Comparison of ENCODE assay signal across 19 cellular contexts in the genomic region with DNA sequence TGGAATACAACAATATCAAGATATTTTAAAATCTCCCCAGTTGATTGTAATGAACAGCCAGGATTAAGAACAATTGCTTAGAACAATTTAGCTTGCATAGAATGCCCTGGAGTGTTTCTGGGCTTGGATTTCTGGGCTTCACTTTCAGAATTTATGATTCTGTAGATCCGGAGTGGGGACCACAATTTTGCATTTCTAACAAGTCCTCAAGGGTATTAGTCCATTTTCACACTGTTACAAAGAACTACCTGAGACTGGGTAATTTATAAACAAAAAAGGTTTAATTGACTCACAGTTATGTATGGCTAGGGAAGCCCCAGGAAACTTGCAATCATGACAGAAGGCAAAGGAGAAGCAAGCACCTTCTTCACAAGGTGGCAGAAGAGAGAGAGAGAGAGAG. TPM values are rescaled to one million over a fixed set of nuclear protein-coding genes. Genes with fewer than 3 reads are reported as not detected.
"Had no signal": no experiment of that assay in that cellular context is flagged by ENCODE, and none has a peak within 500 bp of the region (broad histone marks: within the 10 kb centered on the region; RNA-seq: fewer than 3 reads in every experiment).

No MANE protein-coding gene starts in this region.

- H3K4me3 Mint-ChIP-seq: activated naive CD8-positive, alpha-beta T cell treated with anti-CD3 and anti-CD28 coated beads, Interleukin-2, amount 10 ng/mL, durations not matched to agents 7 days and 5 days; activated T-helper 1 cell treated with anti-CD3 and anti-CD28 coated beads, Interleukin-12 subunit alpha, Interleukin-12 subunit beta, Interleukin-2, Interleukin-4 antibody, amounts not matched to agents 30 ng/mL and 10 ng/mL and 1 ng/mL, durations not matched to agents 14 hours and 24 hours and 36 hours; central memory CD8-positive, alpha-beta T cell; naive thymus-derived CD4-positive, alpha-beta T cell; stimulated activated naive B cell treated with anti-CD40 and anti-IgM and Interleukin-4, amounts not matched to agents 10 μg/mL and 1 μg/mL and 100 μg/mL, for 72 hours had no signal

- H3K36me3 Mint-ChIP-seq: activated naive CD8-positive, alpha-beta T cell treated with anti-CD3 and anti-CD28 coated beads, Interleukin-2, amount 10 ng/mL, durations not matched to agents 7 days and 5 days; naive thymus-derived CD4-positive, alpha-beta T cell; stimulated activated naive B cell treated with anti-CD40 and anti-IgM and Interleukin-4, amounts not matched to agents 10 μg/mL and 1 μg/mL and 100 μg/mL, for 72 hours had no signal

- H3K27ac Mint-ChIP-seq: activated naive CD8-positive, alpha-beta T cell treated with anti-CD3 and anti-CD28 coated beads, Interleukin-2, amount 10 ng/mL, durations not matched to agents 7 days and 5 days; activated T-helper 1 cell treated with anti-CD3 and anti-CD28 coated beads, Interleukin-12 subunit alpha, Interleukin-12 subunit beta, Interleukin-2, Interleukin-4 antibody, amounts not matched to agents 30 ng/mL and 10 ng/mL and 1 ng/mL, durations not matched to agents 14 hours and 24 hours and 36 hours; naive thymus-derived CD4-positive, alpha-beta T cell; stimulated activated naive B cell treated with anti-CD40 and anti-IgM and Interleukin-4, amounts not matched to agents 10 μg/mL and 1 μg/mL and 100 μg/mL, for 72 hours had no signal

- H3K4me1 Mint-ChIP-seq: activated naive CD8-positive, alpha-beta T cell treated with anti-CD3 and anti-CD28 coated beads, Interleukin-2, amount 10 ng/mL, durations not matched to agents 7 days and 5 days; central memory CD8-positive, alpha-beta T cell had no signal

- DNase-seq: activated CD4-positive, alpha-beta T cell treated with anti-CD3 and anti-CD28 coated beads, Interleukin-2, amount 50 U/mL, for 1 hour; activated CD4-positive, CD25-positive, alpha-beta regulatory T cell; activated CD8-positive, alpha-beta memory T cell treated with anti-CD3 and anti-CD28 coated beads for 24 hours; activated naive CD4-positive, alpha-beta T cell; activated naive CD8-positive, alpha-beta T cell treated with anti-CD3 and anti-CD28 coated beads, Interleukin-2, amount 10 ng/mL, durations not matched to agents 7 days and 5 days; anterior cingulate cortex; brain microvascular endothelial cell; cortex of kidney; effector CD4-positive, alpha-beta T cell; esophagus squamous epithelium; hippocampal formation; kidney; left lung; mucosa of descending colon; naive thymus-derived CD4-positive, alpha-beta T cell; stimulated activated naive B cell treated with anti-CD40 and anti-IgM and Interleukin-4, amounts not matched to agents 10 μg/mL and 1 μg/mL and 100 μg/mL, for 72 hours; thyroid gland had no signal

- H3K9me3 Mint-ChIP-seq: activated naive CD8-positive, alpha-beta T cell treated with anti-CD3 and anti-CD28 coated beads, Interleukin-2, amount 10 ng/mL, durations not matched to agents 7 days and 5 days; activated T-helper 1 cell treated with anti-CD3 and anti-CD28 coated beads, Interleukin-12 subunit alpha, Interleukin-12 subunit beta, Interleukin-2, Interleukin-4 antibody, amounts not matched to agents 30 ng/mL and 10 ng/mL and 1 ng/mL, durations not matched to agents 14 hours and 24 hours and 36 hours; central memory CD8-positive, alpha-beta T cell; stimulated activated naive B cell treated with anti-CD40 and anti-IgM and Interleukin-4, amounts not matched to agents 10 μg/mL and 1 μg/mL and 100 μg/mL, for 72 hours had no signal

- H3K27me3 Mint-ChIP-seq: stimulated activated naive B cell treated with anti-CD40 and anti-IgM and Interleukin-4, amounts not matched to agents 10 μg/mL and 1 μg/mL and 100 μg/mL, for 72 hours had no signal

- ATAC-seq: left lung; mucosa of descending colon; naive thymus-derived CD4-positive, alpha-beta T cell; stimulated activated naive B cell treated with anti-CD40 and anti-IgM and Interleukin-4, amounts not matched to agents 10 μg/mL and 1 μg/mL and 100 μg/mL, for 72 hours had no signal

RNA-seq across cellular contexts. Expression of a gene that starts 54.3 kb away (rescaled TPM):
- polyA plus RNA-seq: naive thymus-derived CD4-positive, alpha-beta T cell had no signal
